Comparison of ENCODE assay signal across 1 cellular context in the genomic region with DNA sequence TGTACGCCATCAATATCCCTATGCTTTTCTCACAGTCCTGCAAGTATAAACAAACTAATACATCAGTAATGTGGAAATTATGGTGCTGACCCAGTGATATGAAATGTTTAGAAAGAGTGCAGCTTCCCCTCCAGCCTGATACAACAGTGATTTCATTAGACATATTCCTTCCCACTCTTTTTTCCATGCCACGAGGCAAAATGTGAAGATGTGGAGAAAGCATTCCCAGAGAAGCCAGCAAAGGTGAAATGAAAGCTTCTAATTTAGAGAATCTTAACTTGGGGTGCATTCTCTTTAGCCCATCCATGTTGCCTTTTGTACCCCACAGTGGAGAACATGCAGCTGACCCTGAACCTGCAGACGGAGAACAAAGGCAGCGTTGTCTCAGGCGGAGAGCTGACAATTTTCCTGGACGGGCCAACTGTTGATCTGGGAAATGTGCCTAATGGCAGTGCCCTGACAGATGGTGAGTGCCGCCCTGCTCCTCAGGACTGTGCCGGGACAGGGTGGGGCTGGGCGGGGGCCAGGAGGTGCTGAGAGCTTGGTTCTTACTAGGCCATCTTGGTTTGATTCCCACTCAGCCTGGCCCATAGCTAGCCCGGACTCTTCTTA.
A peak's percentile ranks its signal among the peaks of the same experiment; 100 is the strongest.
TF ChIP-seq lines count a peak whose summit lies in the region.

No MANE protein-coding gene starts in this region.

TF ChIP-seq in HepG2, 621 proteins besides CTCF, POLR2A, EP300 and RAD21 (continued from another document and continues in another):
- TF ChIP-seq, protein P1, sequence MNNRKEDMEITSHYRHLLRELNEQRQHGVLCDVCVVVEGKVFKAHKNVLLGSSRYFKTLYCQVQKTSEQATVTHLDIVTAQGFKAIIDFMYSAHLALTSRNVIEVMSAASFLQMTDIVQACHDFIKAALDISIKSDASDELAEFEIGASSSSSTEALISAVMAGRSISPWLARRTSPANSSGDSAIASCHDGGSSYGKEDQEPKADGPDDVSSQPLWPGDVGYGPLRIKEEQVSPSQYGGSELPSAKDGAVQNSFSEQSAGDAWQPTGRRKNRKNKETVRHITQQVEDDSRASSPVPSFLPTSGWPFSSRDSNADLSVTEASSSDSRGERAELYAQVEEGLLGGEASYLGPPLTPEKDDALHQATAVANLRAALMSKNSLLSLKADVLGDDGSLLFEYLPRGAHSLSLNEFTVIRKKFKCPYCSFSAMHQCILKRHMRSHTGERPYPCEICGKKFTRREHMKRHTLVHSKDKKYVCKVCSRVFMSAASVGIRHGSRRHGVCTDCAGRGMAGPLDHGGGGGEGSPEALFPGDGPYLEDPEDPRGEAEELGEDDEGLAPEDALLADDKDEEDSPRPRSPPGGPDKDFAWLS (CRISPR knock-in tag; IDR thresholded peaks at IDR 0.05; ENCODE audit: borderline replicate concordance): no peak; the same call in 1 of the 2 replicates
- TF ChIP-seq ZSCAN21 (CRISPR knock-in tag; IDR thresholded peaks at IDR 0.05; ENCODE audit: borderline replicate concordance) (peak; percentile 99), JDP2 (CRISPR knock-in tag; IDR thresholded peaks at IDR 0.05; ENCODE audit: borderline replicate concordance) (no peak), CAMTA2 (CRISPR knock-in tag; IDR thresholded peaks at IDR 0.05; ENCODE audit: borderline replicate concordance) (no peak), ZMYM4 (CRISPR knock-in tag; IDR thresholded peaks at IDR 0.05) (peak; percentile 55; the same call in 1 of the 2 replicates), ZBTB33 (CRISPR knock-in tag; IDR thresholded peaks at IDR 0.05) (0 out of 2 replicates have a peak, but pooled peaks have one; percentile 11), ZNF800 (CRISPR knock-in tag; IDR thresholded peaks at IDR 0.05) (no peak; the same call in 1 of the 2 replicates), MIER2 (CRISPR knock-in tag; IDR thresholded peaks at IDR 0.05) (peak; percentile 11; the same call in 1 of the 2 replicates), EED (CRISPR knock-in tag; IDR thresholded peaks at IDR 0.05) (no peak), ZBTB7B (CRISPR knock-in tag; IDR thresholded peaks at IDR 0.05) (peak; percentile 75; the same call in 1 of the 2 replicates), ZNF292 (CRISPR knock-in tag; IDR thresholded peaks at IDR 0.05; ENCODE audit: borderline replicate concordance, low read depth) (peak; percentile 78; the same call in 1 of the 2 replicates), LCORL (IDR thresholded peaks at IDR 0.05) (no peak), LCORL (CRISPR knock-in tag; IDR thresholded peaks at IDR 0.05) (peak; percentile 66; the same call in 1 of the 2 replicates), ZNF891 (CRISPR knock-in tag; IDR thresholded peaks at IDR 0.05) (no peak), REPIN1 (CRISPR knock-in tag; IDR thresholded peaks at IDR 0.05; ENCODE audit: borderline replicate concordance, low read depth) (no peak; the same call in 1 of the 2 replicates), GATAD2A (CRISPR knock-in tag; IDR thresholded peaks at IDR 0.05) (peak; percentile 92), BRCA1 (CRISPR knock-in tag; IDR thresholded peaks at IDR 0.05) (no peak)
- TF ChIP-seq, protein P2, sequence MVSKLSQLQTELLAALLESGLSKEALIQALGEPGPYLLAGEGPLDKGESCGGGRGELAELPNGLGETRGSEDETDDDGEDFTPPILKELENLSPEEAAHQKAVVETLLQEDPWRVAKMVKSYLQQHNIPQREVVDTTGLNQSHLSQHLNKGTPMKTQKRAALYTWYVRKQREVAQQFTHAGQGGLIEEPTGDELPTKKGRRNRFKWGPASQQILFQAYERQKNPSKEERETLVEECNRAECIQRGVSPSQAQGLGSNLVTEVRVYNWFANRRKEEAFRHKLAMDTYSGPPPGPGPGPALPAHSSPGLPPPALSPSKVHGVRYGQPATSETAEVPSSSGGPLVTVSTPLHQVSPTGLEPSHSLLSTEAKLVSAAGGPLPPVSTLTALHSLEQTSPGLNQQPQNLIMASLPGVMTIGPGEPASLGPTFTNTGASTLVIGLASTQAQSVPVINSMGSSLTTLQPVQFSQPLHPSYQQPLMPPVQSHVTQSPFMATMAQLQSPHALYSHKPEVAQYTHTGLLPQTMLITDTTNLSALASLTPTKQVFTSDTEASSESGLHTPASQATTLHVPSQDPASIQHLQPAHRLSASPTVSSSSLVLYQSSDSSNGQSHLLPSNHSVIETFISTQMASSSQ (IDR thresholded peaks at IDR 0.05; ENCODE audit: low read depth): peak; percentile 14; the same call in 1 of the 2 replicates
- TF ChIP-seq, protein P2 (CRISPR knock-in tag; IDR thresholded peaks at IDR 0.05; ENCODE audit: borderline replicate concordance): no peak
- TF ChIP-seq, protein P3, sequence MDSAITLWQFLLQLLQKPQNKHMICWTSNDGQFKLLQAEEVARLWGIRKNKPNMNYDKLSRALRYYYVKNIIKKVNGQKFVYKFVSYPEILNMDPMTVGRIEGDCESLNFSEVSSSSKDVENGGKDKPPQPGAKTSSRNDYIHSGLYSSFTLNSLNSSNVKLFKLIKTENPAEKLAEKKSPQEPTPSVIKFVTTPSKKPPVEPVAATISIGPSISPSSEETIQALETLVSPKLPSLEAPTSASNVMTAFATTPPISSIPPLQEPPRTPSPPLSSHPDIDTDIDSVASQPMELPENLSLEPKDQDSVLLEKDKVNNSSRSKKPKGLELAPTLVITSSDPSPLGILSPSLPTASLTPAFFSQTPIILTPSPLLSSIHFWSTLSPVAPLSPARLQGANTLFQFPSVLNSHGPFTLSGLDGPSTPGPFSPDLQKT (CRISPR knock-in tag; IDR thresholded peaks at IDR 0.05; ENCODE audit: borderline replicate concordance): no peak
- TF ChIP-seq, protein P4, sequence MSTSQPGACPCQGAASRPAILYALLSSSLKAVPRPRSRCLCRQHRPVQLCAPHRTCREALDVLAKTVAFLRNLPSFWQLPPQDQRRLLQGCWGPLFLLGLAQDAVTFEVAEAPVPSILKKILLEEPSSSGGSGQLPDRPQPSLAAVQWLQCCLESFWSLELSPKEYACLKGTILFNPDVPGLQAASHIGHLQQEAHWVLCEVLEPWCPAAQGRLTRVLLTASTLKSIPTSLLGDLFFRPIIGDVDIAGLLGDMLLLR (CRISPR knock-in tag; IDR thresholded peaks at IDR 0.05): no peak
- TF ChIP-seq, protein P5, sequence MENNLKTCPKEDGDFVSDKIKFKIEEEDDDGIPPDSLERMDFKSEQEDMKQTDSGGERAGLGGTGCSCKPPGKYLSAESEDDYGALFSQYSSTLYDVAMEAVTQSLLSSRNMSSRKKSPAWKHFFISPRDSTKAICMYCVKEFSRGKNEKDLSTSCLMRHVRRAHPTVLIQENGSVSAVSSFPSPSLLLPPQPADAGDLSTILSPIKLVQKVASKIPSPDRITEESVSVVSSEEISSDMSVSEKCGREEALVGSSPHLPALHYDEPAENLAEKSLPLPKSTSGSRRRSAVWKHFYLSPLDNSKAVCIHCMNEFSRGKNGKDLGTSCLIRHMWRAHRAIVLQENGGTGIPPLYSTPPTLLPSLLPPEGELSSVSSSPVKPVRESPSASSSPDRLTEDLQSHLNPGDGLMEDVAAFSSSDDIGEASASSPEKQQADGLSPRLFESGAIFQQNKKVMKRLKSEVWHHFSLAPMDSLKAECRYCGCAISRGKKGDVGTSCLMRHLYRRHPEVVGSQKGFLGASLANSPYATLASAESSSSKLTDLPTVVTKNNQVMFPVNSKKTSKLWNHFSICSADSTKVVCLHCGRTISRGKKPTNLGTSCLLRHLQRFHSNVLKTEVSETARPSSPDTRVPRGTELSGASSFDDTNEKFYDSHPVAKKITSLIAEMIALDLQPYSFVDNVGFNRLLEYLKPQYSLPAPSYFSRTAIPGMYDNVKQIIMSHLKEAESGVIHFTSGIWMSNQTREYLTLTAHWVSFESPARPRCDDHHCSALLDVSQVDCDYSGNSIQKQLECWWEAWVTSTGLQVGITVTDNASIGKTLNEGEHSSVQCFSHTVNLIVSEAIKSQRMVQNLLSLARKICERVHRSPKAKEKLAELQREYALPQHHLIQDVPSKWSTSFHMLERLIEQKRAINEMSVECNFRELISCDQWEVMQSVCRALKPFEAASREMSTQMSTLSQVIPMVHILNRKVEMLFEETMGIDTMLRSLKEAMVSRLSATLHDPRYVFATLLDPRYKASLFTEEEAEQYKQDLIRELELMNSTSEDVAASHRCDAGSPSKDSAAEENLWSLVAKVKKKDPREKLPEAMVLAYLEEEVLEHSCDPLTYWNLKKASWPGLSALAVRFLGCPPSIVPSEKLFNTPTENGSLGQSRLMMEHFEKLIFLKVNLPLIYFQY (CRISPR knock-in tag; IDR thresholded peaks at IDR 0.05; ENCODE audit: borderline replicate concordance): no peak; the same call in 1 of the 2 replicates
- TF ChIP-seq, protein P6, sequence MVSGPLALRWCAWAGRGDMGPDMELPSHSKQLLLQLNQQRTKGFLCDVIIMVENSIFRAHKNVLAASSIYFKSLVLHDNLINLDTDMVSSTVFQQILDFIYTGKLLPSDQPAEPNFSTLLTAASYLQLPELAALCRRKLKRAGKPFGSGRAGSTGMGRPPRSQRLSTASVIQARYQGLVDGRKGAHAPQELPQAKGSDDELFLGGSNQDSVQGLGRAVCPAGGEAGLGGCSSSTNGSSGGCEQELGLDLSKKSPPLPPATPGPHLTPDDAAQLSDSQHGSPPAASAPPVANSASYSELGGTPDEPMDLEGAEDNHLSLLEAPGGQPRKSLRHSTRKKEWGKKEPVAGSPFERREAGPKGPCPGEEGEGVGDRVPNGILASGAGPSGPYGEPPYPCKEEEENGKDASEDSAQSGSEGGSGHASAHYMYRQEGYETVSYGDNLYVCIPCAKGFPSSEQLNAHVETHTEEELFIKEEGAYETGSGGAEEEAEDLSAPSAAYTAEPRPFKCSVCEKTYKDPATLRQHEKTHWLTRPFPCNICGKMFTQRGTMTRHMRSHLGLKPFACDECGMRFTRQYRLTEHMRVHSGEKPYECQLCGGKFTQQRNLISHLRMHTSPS (CRISPR knock-in tag; IDR thresholded peaks at IDR 0.05; ENCODE audit: low read depth): peak; percentile 95
- TF ChIP-seq, protein P7, sequence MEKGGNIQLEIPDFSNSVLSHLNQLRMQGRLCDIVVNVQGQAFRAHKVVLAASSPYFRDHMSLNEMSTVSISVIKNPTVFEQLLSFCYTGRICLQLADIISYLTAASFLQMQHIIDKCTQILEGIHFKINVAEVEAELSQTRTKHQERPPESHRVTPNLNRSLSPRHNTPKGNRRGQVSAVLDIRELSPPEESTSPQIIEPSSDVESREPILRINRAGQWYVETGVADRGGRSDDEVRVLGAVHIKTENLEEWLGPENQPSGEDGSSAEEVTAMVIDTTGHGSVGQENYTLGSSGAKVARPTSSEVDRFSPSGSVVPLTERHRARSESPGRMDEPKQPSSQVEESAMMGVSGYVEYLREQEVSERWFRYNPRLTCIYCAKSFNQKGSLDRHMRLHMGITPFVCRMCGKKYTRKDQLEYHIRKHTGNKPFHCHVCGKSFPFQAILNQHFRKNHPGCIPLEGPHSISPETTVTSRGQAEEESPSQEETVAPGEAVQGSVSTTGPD (CRISPR knock-in tag; IDR thresholded peaks at IDR 0.05): no peak
- TF ChIP-seq, protein P8, sequence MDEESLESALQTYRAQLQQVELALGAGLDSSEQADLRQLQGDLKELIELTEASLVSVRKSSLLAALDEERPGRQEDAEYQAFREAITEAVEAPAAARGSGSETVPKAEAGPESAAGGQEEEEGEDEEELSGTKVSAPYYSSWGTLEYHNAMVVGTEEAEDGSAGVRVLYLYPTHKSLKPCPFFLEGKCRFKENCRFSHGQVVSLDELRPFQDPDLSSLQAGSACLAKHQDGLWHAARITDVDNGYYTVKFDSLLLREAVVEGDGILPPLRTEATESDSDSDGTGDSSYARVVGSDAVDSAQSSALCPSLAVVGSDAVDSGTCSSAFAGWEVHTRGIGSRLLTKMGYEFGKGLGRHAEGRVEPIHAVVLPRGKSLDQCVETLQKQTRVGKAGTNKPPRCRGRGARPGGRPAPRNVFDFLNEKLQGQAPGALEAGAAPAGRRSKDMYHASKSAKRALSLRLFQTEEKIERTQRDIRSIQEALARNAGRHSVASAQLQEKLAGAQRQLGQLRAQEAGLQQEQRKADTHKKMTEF (CRISPR knock-in tag; IDR thresholded peaks at IDR 0.05): no peak
